In the genomic region with DNA sequence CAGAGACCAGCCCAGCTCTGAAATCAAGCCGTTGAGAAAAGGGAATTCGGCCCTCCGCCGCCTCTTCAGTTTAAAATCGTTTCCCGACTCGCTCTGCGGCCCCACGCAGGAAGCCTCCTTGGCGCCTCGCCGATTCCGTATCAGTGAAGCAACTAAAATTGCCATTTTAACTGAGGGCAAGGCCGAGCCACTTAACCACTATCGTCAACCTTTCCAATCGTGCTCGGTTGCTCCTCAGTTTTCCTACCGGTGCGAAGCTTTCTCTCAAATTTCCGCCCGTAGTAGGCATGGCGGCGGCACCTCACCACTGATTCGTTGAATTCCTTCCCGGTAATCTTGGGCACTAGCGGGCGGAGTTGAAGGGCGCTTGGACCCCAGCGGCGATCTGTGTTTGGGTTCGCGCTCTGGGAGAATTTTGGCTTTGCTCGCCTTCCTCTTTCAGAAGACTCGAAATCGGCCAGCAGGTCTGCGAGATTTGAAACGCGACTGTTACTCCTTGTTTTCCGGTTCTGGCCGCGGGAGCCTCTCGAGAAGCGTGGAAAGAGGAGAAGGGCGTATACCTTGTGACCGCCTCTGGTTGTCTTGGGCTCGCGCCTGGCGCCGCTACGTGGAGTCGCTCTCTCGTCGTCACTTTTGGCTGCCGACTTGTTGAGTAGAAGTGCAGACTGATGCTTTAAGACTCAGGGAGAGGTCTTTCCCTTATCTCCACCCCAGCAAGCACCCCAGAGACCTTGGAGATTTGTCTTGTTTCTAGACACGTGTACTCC, we compare ENCODE assay signal across 8 cellular contexts. TPM values are rescaled to one million over a fixed set of nuclear protein-coding genes. Genes with fewer than 3 reads are reported as not detected.
DNase-seq lines count a peak whose midpoint lies in the region; ATAC-seq and TF ChIP-seq lines count a peak whose summit lies in the region.

Gene CENPL, minus strand, starts transcription at position 569 of the 767 bp plus-strand sequence. CDS start 13,584 bp downstream, outside the sequence.
Gene DARS2, plus strand, starts transcription at position 359 of the 767 bp plus-strand sequence. CDS start 557 bp downstream, outside the sequence.

- DNase-seq in Calu3 = peak; percentile 93
- DNase-seq in activated CD8-positive, alpha-beta memory T cell treated with anti-CD3 and anti-CD28 coated beads, Interleukin-2, amount 50 U/mL, for 4 hours = peak; percentile 85
- peak; percentile 77 to 87 for DNase-seq in stimulated activated CD8-positive, alpha-beta memory T cell treated with anti-CD3 and anti-CD28 coated beads, Interleukin-15, amount 100 ng/mL, for 4 hours (ENCODE audit: low read depth in 2 of 2)

- TF ChIP-seq CTCF in Calu3 (IDR thresholded peaks at IDR 0.05; ENCODE audit: unreplicated experiment) (no peak), OCI-LY1 (IDR thresholded peaks at IDR 0.05; ENCODE audit: low read length) (no peak)

- CTCF ChIA-PET in Calu3 (lab: Charles Lee) = interaction anchor here (0.6 to 2.6 kb wide), 12 partner anchors 44 to 1079 kb away, joined by 3 to 14 read pairs (median 4); partner anchors contain the start of genes KLHL20, PRDX6 and ZBTB37

- peaks cover 44% of the 10 kb centered on the region for H3K79me2 ChIP-seq in OCI-LY1 (ENCODE audit: insufficient read depth, low read length)

- H3K4me3 Mint-ChIP-seq in Calu3 (ENCODE audit: low read depth, unreplicated experiment) = peak within 1 kb of the TSS; percentile 97

- H3K27me3 ChIP-seq in HUES64 (ENCODE audit: insufficient read depth, low read length) (no peaks in the 10 kb centered on the region), OCI-LY1 (ENCODE audit: insufficient read depth, low read length) (no peaks in the 10 kb centered on the region)

- peaks cover 43% of the 10 kb centered on the region for H3K36me3 Mint-ChIP-seq in Calu3 (ENCODE audit: insufficient read depth, unreplicated experiment)

- TSS peak; percentile 92 for BruUV-seq in Calu3 (replicated peaks; lab: Mats Ljungman, UMichigan)

- peak within 1 kb of the TSS; percentile 64 for H3K4me3 ChIP-seq in HUES64 (ENCODE audit: low read length)
- peak within 1 kb of the TSS; percentile 94 for H3K4me3 ChIP-seq in OCI-LY1 (ENCODE audit: low read depth, low read length, poor library complexity, severe bottlenecking)
- H3K4me3 ChIP-seq in mesodermal cell (ENCODE audit: extremely low read depth, insufficient read depth, low read length, poor library complexity, severe bottlenecking) = peak within 1 kb of the TSS; percentile 83

- H3K9ac ChIP-seq in HUES64 (ENCODE audit: low read depth, low read length) (peak within 1 kb of the TSS; percentile 86), OCI-LY1 (ENCODE audit: low read length) (peak within 1 kb of the TSS; percentile 96)

- WGBS in HUES64 = under 1% methylated on average over 55 of the region's 55 CpGs
- 0% methylated on average over 43 to 55 of the region's 55 CpGs for WGBS in mesodermal cell (ENCODE audit: insufficient coverage in 2 of 2), 2 experiments

- H3K36me3 ChIP-seq in HUES64 (ENCODE audit: insufficient read depth, low read length) (peaks cover 43% of the 10 kb centered on the region), OCI-LY1 (ENCODE audit: insufficient read depth, low read length) (peaks cover 24% of the 10 kb centered on the region), mesodermal cell (ENCODE audit: control insufficient read depth, insufficient read depth, low read length) (peaks cover 18% of the 10 kb centered on the region)

- peak; percentile 82 for ATAC-seq in GM21447 (IDR thresholded peaks at IDR 0.05; ENCODE audit: unreplicated experiment)

- H3F3A ChIP-seq in OCI-LY1 (ENCODE audit: insufficient read depth, low read length) = no peaks in the 10 kb centered on the region

- H3K4me2 ChIP-seq in OCI-LY1 (ENCODE audit: low read length) = peak within 1 kb of the TSS; percentile 84

- no peaks in the 10 kb centered on the region for H3K27me3 Mint-ChIP-seq in Calu3 (ENCODE audit: unreplicated experiment)

- H4K20me1 ChIP-seq in OCI-LY1 (ENCODE audit: insufficient read depth, low read length) = no peaks in the 10 kb centered on the region

- peak within 1 kb of the TSS; percentile 96 for H3K27ac Mint-ChIP-seq in Calu3 (ENCODE audit: unreplicated experiment)

- no peaks in the 10 kb centered on the region for H3K9me3 Mint-ChIP-seq in Calu3 (ENCODE audit: low read depth, unreplicated experiment)

- peaks cover 28% of the 10 kb centered on the region for H3K4me1 Mint-ChIP-seq in Calu3 (ENCODE audit: low read depth, unreplicated experiment)

- H3K4me1 ChIP-seq in HUES64 (ENCODE audit: insufficient read depth, low read length) (peaks cover 6% of the 10 kb centered on the region; the same call in 1 of the 2 replicates), OCI-LY1 (ENCODE audit: insufficient read depth, low read length, severe bottlenecking) (peaks cover 41% of the 10 kb centered on the region), mesodermal cell (ENCODE audit: control insufficient read depth, insufficient read depth, low read length, poor library complexity, severe bottlenecking) (peaks cover 6% of the 10 kb centered on the region)

- peak within 1 kb of the TSS; percentile 88; the same call in 1 of the 2 replicates for H2AFZ ChIP-seq in OCI-LY1 (ENCODE audit: low read length)

- in situ Hi-C loops in endometrial microvascular endothelial cells (cut with HindIII; ENCODE audit: inconsistent ontology term, low pct_unique_long_range_greater_than_20kb, low sequenced_read_pairs) = no loop called here

- H3K9me3 ChIP-seq in HUES64 (ENCODE audit: insufficient read depth, low read depth, low read length) (no peaks in the 10 kb centered on the region), OCI-LY1 (ENCODE audit: low read length) (no peaks in the 10 kb centered on the region), mesodermal cell (ENCODE audit: control insufficient read depth, low read length) (no peaks in the 10 kb centered on the region)

- intact Hi-C loops in Calu3 (cut with micrococcal nuclease; ENCODE audit: unreplicated experiment) = loop anchor here (1.0 to 2.0 kb wide), 2 partner anchors 394 to 1079 kb away; no protein-coding TSS in a partner anchor

- H3K27ac ChIP-seq in HUES64 (ENCODE audit: low read depth, low read length) = peak within 1 kb of the TSS; percentile 91
- peak within 1 kb of the TSS; percentile 87 for H3K27ac ChIP-seq in OCI-LY1 (ENCODE audit: low read depth, low read length, poor library complexity, severe bottlenecking)
- H3K27ac ChIP-seq in mesodermal cell (ENCODE audit: low read depth, low read length, severe bottlenecking) = peak within 1 kb of the TSS; percentile 98

- no peaks in the 10 kb centered on the region for H3K9me2 ChIP-seq in OCI-LY1 (ENCODE audit: low read depth, low read length)

RNA-seq across cellular contexts. Expression of gene CENPL, which starts in this region (rescaled TPM):
- total RNA-seq in Calu3 (2022) (30.3 and 31.2 TPM in 2 replicates), endometrial microvascular endothelial cells (ENCODE audit: inconsistent ontology term) (19.7 TPM)
- 11.2 TPM for polyA plus RNA-seq in HUES64 (2013, experiment 1 of 2)
- polyA plus RNA-seq in HUES64 (2013, experiment 2 of 2) = 15.2 TPM
- 8.9 TPM for polyA plus RNA-seq in mesodermal cell (2013, experiment 1 of 2)
- polyA plus RNA-seq in mesodermal cell (2013, experiment 2 of 2) = 9.3 TPM

RNA-seq across cellular contexts. Expression of gene DARS2, which starts in this region (rescaled TPM):
- total RNA-seq in Calu3 (2022) (48.4 and 56.3 TPM in 2 replicates), endometrial microvascular endothelial cells (ENCODE audit: inconsistent ontology term) (37.4 TPM)
- polyA plus RNA-seq in HUES64 (2013, experiment 1 of 2) = 24.7 TPM
- polyA plus RNA-seq in HUES64 (2013, experiment 2 of 2) = 25.0 TPM
- polyA plus RNA-seq in mesodermal cell (2013, experiment 1 of 2) = 20.5 TPM
- polyA plus RNA-seq in mesodermal cell (2013, experiment 2 of 2) = 23.1 TPM

Comparison
In these comparisons a context has a peak if more than half of its experiments do, and no peak if none do; other contexts are left out.
1. Peak in every context shown above with its lines: DNase-seq, ATAC-seq, H3K4me3 ChIP-seq and H3K27ac ChIP-seq.